ENCODE assay signal across 1 cellular context in the genomic region with DNA sequence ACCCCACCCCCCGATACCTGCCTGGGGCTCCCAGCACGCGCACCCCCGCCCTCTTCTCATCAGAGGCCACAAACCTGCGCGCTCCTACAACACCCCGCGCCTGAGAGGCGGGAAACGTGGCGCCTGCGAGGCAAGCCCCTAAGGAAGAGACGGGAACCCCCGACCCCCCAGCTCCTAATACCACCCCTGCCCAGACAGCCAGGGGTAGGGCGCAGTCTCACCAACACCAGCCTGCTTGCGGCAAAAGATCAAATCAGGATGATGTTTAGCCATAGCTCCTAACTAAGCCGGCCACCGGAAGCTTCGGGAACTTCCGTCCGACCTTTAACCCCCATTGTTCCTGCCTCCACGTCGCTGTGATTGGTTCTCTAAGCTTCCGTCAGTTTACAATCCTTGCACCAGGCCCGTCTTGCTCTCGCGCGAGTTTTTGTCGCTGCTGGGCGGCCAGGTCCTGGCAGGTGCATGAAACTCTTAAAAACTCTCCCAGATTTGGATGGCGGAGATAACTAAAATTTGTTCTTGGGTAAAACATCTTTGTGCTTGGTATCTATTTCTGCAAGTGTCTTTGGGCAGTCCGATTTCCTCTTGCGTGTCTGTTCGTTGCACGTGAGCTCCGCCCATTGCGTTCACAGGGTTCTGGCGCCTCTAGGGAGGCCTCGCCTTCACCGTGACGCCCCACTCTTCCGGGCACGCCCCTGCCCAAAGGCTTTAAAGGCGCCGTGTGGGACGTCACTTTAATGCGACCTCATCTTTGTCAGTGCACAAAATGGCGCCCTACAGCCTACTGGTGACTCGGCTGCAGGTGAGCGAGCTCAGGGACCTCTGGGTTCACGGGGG.
TF ChIP-seq lines count a peak whose summit lies in the region.

ACO2 (plus strand) TSS at position 737 of the 837 bp plus-strand sequence; CDS start at position 767, 30 bp downstream.
PHF5A (minus strand) TSS at position 312 of the 837 bp plus-strand sequence; CDS start at position 273, 39 bp downstream.

TF ChIP-seq in K562, 482 proteins besides CTCF, POLR2A, EP300 and RAD21 (continued from another document):
- 0 out of 2 replicates have a peak, but pooled peaks have one; percentile 34 for TF ChIP-seq MGA (IDR thresholded peaks at IDR 0.05)
- no peak for TF ChIP-seq ZKSCAN8 (CRISPR knock-in tag; IDR thresholded peaks at IDR 0.05)
- peak in 1 of 2 experiments; percentile 3; a peak in 1 of 4 replicates for TF ChIP-seq RCOR1 (IDR thresholded peaks at IDR 0.05; ENCODE audit: borderline replicate concordance in 1 of 2, low read depth in 2 of 2, low read length in 2 of 2)
- peak; percentile 27; the same call in 1 of the 2 replicates for TF ChIP-seq PML (IDR thresholded peaks at IDR 0.05; ENCODE audit: low read length)
- peak; percentile 79 for TF ChIP-seq ASH1L (IDR thresholded peaks at IDR 0.05; ENCODE audit: borderline replicate concordance, low read depth, partially characterized antibody)
- TF ChIP-seq, protein P1, sequence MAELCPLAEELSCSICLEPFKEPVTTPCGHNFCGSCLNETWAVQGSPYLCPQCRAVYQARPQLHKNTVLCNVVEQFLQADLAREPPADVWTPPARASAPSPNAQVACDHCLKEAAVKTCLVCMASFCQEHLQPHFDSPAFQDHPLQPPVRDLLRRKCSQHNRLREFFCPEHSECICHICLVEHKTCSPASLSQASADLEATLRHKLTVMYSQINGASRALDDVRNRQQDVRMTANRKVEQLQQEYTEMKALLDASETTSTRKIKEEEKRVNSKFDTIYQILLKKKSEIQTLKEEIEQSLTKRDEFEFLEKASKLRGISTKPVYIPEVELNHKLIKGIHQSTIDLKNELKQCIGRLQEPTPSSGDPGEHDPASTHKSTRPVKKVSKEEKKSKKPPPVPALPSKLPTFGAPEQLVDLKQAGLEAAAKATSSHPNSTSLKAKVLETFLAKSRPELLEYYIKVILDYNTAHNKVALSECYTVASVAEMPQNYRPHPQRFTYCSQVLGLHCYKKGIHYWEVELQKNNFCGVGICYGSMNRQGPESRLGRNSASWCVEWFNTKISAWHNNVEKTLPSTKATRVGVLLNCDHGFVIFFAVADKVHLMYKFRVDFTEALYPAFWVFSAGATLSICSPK (IDR thresholded peaks at IDR 0.05; ENCODE audit: borderline replicate concordance): no peak
- TF ChIP-seq NBN (IDR thresholded peaks at IDR 0.05; ENCODE audit: low read depth): 0 out of 2 replicates have a peak, but pooled peaks have one; percentile 39
- no peak for TF ChIP-seq SMC3 (conservative IDR thresholded peaks at IDR 0.05; ENCODE audit: insufficient read depth, low read depth, low read length)
- TF ChIP-seq, protein P2, sequence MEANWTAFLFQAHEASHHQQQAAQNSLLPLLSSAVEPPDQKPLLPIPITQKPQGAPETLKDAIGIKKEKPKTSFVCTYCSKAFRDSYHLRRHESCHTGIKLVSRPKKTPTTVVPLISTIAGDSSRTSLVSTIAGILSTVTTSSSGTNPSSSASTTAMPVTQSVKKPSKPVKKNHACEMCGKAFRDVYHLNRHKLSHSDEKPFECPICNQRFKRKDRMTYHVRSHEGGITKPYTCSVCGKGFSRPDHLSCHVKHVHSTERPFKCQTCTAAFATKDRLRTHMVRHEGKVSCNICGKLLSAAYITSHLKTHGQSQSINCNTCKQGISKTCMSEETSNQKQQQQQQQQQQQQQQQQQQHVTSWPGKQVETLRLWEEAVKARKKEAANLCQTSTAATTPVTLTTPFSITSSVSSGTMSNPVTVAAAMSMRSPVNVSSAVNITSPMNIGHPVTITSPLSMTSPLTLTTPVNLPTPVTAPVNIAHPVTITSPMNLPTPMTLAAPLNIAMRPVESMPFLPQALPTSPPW (CRISPR knock-in tag; IDR thresholded peaks at IDR 0.05): no peak; the same call in 1 of the 2 replicates
- no peak for TF ChIP-seq HMG20B (CRISPR knock-in tag; IDR thresholded peaks at IDR 0.05)
- TF ChIP-seq, protein P3, sequence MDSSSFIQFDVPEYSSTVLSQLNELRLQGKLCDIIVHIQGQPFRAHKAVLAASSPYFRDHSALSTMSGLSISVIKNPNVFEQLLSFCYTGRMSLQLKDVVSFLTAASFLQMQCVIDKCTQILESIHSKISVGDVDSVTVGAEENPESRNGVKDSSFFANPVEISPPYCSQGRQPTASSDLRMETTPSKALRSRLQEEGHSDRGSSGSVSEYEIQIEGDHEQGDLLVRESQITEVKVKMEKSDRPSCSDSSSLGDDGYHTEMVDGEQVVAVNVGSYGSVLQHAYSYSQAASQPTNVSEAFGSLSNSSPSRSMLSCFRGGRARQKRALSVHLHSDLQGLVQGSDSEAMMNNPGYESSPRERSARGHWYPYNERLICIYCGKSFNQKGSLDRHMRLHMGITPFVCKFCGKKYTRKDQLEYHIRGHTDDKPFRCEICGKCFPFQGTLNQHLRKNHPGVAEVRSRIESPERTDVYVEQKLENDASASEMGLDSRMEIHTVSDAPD (CRISPR knock-in tag; IDR thresholded peaks at IDR 0.05): no peak
- peak; percentile 50 for TF ChIP-seq L3MBTL2 (IDR thresholded peaks at IDR 0.05)
- peak in 1 of 2 experiments; percentile 86; a peak in 2 of 4 replicates for TF ChIP-seq HDAC1 (IDR thresholded peaks at IDR 0.05)
- TF ChIP-seq, protein P4, sequence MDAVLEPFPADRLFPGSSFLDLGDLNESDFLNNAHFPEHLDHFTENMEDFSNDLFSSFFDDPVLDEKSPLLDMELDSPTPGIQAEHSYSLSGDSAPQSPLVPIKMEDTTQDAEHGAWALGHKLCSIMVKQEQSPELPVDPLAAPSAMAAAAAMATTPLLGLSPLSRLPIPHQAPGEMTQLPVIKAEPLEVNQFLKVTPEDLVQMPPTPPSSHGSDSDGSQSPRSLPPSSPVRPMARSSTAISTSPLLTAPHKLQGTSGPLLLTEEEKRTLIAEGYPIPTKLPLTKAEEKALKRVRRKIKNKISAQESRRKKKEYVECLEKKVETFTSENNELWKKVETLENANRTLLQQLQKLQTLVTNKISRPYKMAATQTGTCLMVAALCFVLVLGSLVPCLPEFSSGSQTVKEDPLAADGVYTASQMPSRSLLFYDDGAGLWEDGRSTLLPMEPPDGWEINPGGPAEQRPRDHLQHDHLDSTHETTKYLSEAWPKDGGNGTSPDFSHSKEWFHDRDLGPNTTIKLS (IDR thresholded peaks at IDR 0.05; ENCODE audit: borderline replicate concordance, low read depth): peak; percentile 83
- TF ChIP-seq MXI1 (IDR thresholded peaks at IDR 0.05; ENCODE audit: low read depth, low read length): peak; percentile 48
- TF ChIP-seq ZZZ3 (IDR thresholded peaks at IDR 0.05): peak; percentile 55; the same call in 1 of the 2 replicates
- peak; percentile 89 for TF ChIP-seq PHF20 (IDR thresholded peaks at IDR 0.05; ENCODE audit: partially characterized antibody)
- TF ChIP-seq, protein P5, sequence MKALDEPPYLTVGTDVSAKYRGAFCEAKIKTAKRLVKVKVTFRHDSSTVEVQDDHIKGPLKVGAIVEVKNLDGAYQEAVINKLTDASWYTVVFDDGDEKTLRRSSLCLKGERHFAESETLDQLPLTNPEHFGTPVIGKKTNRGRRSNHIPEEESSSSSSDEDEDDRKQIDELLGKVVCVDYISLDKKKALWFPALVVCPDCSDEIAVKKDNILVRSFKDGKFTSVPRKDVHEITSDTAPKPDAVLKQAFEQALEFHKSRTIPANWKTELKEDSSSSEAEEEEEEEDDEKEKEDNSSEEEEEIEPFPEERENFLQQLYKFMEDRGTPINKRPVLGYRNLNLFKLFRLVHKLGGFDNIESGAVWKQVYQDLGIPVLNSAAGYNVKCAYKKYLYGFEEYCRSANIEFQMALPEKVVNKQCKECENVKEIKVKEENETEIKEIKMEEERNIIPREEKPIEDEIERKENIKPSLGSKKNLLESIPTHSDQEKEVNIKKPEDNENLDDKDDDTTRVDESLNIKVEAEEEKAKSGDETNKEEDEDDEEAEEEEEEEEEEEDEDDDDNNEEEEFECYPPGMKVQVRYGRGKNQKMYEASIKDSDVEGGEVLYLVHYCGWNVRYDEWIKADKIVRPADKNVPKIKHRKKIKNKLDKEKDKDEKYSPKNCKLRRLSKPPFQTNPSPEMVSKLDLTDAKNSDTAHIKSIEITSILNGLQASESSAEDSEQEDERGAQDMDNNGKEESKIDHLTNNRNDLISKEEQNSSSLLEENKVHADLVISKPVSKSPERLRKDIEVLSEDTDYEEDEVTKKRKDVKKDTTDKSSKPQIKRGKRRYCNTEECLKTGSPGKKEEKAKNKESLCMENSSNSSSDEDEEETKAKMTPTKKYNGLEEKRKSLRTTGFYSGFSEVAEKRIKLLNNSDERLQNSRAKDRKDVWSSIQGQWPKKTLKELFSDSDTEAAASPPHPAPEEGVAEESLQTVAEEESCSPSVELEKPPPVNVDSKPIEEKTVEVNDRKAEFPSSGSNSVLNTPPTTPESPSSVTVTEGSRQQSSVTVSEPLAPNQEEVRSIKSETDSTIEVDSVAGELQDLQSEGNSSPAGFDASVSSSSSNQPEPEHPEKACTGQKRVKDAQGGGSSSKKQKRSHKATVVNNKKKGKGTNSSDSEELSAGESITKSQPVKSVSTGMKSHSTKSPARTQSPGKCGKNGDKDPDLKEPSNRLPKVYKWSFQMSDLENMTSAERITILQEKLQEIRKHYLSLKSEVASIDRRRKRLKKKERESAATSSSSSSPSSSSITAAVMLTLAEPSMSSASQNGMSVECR (CRISPR knock-in tag; IDR thresholded peaks at IDR 0.05): peak; percentile 93; the same call in 1 of the 2 replicates
- TF ChIP-seq MTA1 (IDR thresholded peaks at IDR 0.05; ENCODE audit: borderline replicate concordance): peak; percentile 97
- peak; percentile 80 for TF ChIP-seq HCFC1 (IDR thresholded peaks at IDR 0.05; ENCODE audit: low read depth, low read length)
TF ChIP-seq in K562: peak in this region for 125.
